ENCODE assay signal across 8 cellular contexts in genomic region chr17:5584383-5584951, GRCh38. TPM values are rescaled to one million over a fixed set of nuclear protein-coding genes. Genes with fewer than 3 reads are reported as not detected.
DNase-seq lines count a peak whose midpoint lies in the region; ATAC-seq, FAIRE-seq and TF ChIP-seq lines count a peak whose summit lies in the region.

Gene NLRP1, minus strand, starts transcription at chr17:5584509. Its CDS starts 552 bp downstream, at chr17:5583957.

- peaks cover 24% of the 10 kb centered on the region for H3K36me3 ChIP-seq in BLaER1
- no peaks in the 10 kb centered on the region for H3K36me3 ChIP-seq in cardiac muscle cell

- H3K4me1 Mint-ChIP-seq in activated naive CD8-positive, alpha-beta T cell (ENCODE audit: low read depth), result peaks cover 71% of the 10 kb centered on the region

- peak within 1 kb of the TSS; percentile 97 for H3K4me2 ChIP-seq in BLaER1

- DNase-seq in SKM-1 treated with dmso at 0.1 percent for 144 hours (lab: John Stamatoyannopoulos, UW; ENCODE audit: unreplicated experiment) (peak; percentile 51), cardiac muscle cell (ENCODE audit: low read depth in 1 of 2, low spot score in 1 of 2) (peak; percentile 5 to 97), putamen (ENCODE audit: low spot score) (peak; percentile 52), urothelium cell line (ENCODE audit: low spot score) (peak; percentile 69)

- peak within 1 kb of the TSS; percentile 90 for H3K27ac Mint-ChIP-seq in activated naive CD8-positive, alpha-beta T cell

- TF ChIP-seq CTCF in cardiac muscle cell (IDR thresholded peaks at IDR 0.05; ENCODE audit: low read depth, low read length), result no peak

- H3K9me3 ChIP-seq in BLaER1 (no peaks in the 10 kb centered on the region), cardiac muscle cell (ENCODE audit: low read depth) (no peaks in the 10 kb centered on the region)

- H3K4me3 ChIP-seq in BLaER1, result peak within 1 kb of the TSS; percentile 74
- H3K4me3 ChIP-seq in cardiac muscle cell, result no peak within 1 kb of the TSS

- H3K27me3 ChIP-seq in BLaER1 (no peaks in the 10 kb centered on the region), cardiac muscle cell (no peaks in the 10 kb centered on the region)

- H3K9me3 Mint-ChIP-seq in activated naive CD8-positive, alpha-beta T cell (ENCODE audit: low read depth), result no peaks in the 10 kb centered on the region

- ATAC-seq in GM19324 (IDR thresholded peaks at IDR 0.05; ENCODE audit: low FRiP score, unreplicated experiment), result peak; percentile 86
- ATAC-seq in HG03469 (IDR thresholded peaks at IDR 0.05; ENCODE audit: unreplicated experiment), result peak; percentile 63

- peak within 1 kb of the TSS; percentile 89 for H3K27ac ChIP-seq in BLaER1
- no peak within 1 kb of the TSS for H3K27ac ChIP-seq in cardiac muscle cell

- peaks cover 8% of the 10 kb centered on the region for H3K36me3 Mint-ChIP-seq in activated naive CD8-positive, alpha-beta T cell

- H3K9ac ChIP-seq in BLaER1, result peak within 1 kb of the TSS; percentile 82

- H3K4me3 Mint-ChIP-seq in activated naive CD8-positive, alpha-beta T cell, result peak within 1 kb of the TSS; percentile 92

- peaks cover 15% of the 10 kb centered on the region; the same call in 1 of the 2 replicates for H4K20me1 ChIP-seq in BLaER1

- FAIRE-seq in urothelium cell line (lab: Jason Lieb, UNC), result no peak

- H3K27me3 Mint-ChIP-seq in activated naive CD8-positive, alpha-beta T cell, result no peaks in the 10 kb centered on the region

- H3K4me1 ChIP-seq in BLaER1, result peaks cover 73% of the 10 kb centered on the region
- H3K4me1 ChIP-seq in cardiac muscle cell (ENCODE audit: low read depth), result no peaks in the 10 kb centered on the region

RNA-seq across cellular contexts. Expression of gene NLRP1, which starts in this region (rescaled TPM):
- 103 and 138 TPM in 2 replicates for total RNA-seq in cardiac muscle cell
- 82.5 and 102 TPM in 2 replicates for polyA plus RNA-seq in cardiac muscle cell
